21 cellular contexts compared by ENCODE assay signal in genomic region chr9:6692891-6693361, GRCh38. TPM values are rescaled to one million over a fixed set of nuclear protein-coding genes. Genes with fewer than 3 reads are reported as not detected.
DNase-seq lines count a peak whose midpoint lies in the region; ATAC-seq, FAIRE-seq and TF ChIP-seq lines count a peak whose summit lies in the region.
"Had no signal": no experiment of that assay in that cellular context is flagged by ENCODE, and none has a peak within 500 bp of the region (broad histone marks: within the 10 kb centered on the region; RNA-seq: fewer than 3 reads in every experiment).

No MANE protein-coding gene starts in this region.

- H3K27ac ChIP-seq in GM12878 (ENCODE audit: control insufficient read depth, insufficient read depth): peak overlapping the region; percentile 53
- H3K27ac ChIP-seq: ovary, transverse colon had no signal

- H3K4me1 Mint-ChIP-seq in naive B cell: peaks cover 35 to 74% (median 62%) of the 10 kb centered on the region in 3 donors
- H3K4me1 Mint-ChIP-seq in mesothelial cell of epicardium: no peaks in the 10 kb centered on the region

- no peaks in the 10 kb centered on the region for H3K36me3 Mint-ChIP-seq in naive B cell
- H3K36me3 Mint-ChIP-seq in mesothelial cell of epicardium: no peaks in the 10 kb centered on the region
- H3K36me3 Mint-ChIP-seq: activated naive CD4-positive, alpha-beta T cell treated with anti-CD3 and anti-CD28 coated beads, Interleukin-2, amount 50 U/mL, for 72 hours had no signal

- peak overlapping the region; percentile 34; the same call in 1 of the 2 replicates for H2AFZ ChIP-seq in GM12878 (ENCODE audit: control insufficient read depth, low read depth, low read length)

- RAD21 ChIA-PET in GM12878 (lab: Charles Lee; ENCODE audit: unreplicated experiment): interaction anchor here (0.7 to 2.5 kb wide), 5 partner anchors 11 to 71 kb away, joined by 3 to 18 read pairs (median 5); no protein-coding TSS in a partner anchor

- H3K27me3 ChIP-seq in GM12878 (replicated peaks in 1 of 2; ENCODE audit: control insufficient read depth in 2 of 2, insufficient read depth in 2 of 2, low read length in 1 of 2): no peaks in the 10 kb centered on the region
- H3K27me3 ChIP-seq: ovary, transverse colon had no signal

- H3K27me3 Mint-ChIP-seq in naive B cell: no peaks in the 10 kb centered on the region
- no peaks in the 10 kb centered on the region for H3K27me3 Mint-ChIP-seq in mesothelial cell of epicardium (ENCODE audit: low read depth)
- H3K27me3 Mint-ChIP-seq: naive thymus-derived CD8-positive, alpha-beta T cell had no signal

- H3K4me2 ChIP-seq in GM12878 (ENCODE audit: control insufficient read depth, insufficient read depth): peak overlapping the region; percentile 59

- WGBS in GM12878 (ENCODE audit: insufficient coverage, insufficient replicate concordance, low lambda C conversion rate, missing lambda C conversion rate): 43% methylated on average over 9 of the region's 9 CpGs

- H3K27ac Mint-ChIP-seq in naive B cell: peak overlapping the region; percentile 92 to 98 (median 94)
- H3K27ac Mint-ChIP-seq in mesothelial cell of epicardium: no peak overlapping the region
- H3K27ac Mint-ChIP-seq: activated naive CD4-positive, alpha-beta T cell treated with anti-CD3 and anti-CD28 coated beads, Interleukin-2, amount 50 U/mL, for 72 hours; T-helper 1 cell treated with Interleukin-12 subunit alpha and Interleukin-12 subunit beta and Interleukin-4 antibody, amounts not matched to agents 30 μg/mL and 1 μg/mL, for 36 hours had no signal

- in situ Hi-C loops in GM12878 (cut with MboI): no loop called here

- no peak for DNase-seq in GM18507 (ENCODE audit: extremely low spot score, insufficient read length, low read depth)
- DNase-seq in GM12878 (ENCODE audit: low read depth, low spot score): no peak
- no peak for DNase-seq in naive B cell
- DNase-seq in SHP77 (lab: John Stamatoyannopoulos, UW): no peak
- no peak for DNase-seq in foreskin melanocyte
- no peak for DNase-seq in OCI-M1 (lab: John Stamatoyannopoulos, UW)
- no peak for DNase-seq in mesothelial cell of epicardium (ENCODE audit: low spot score in 2 of 2, unreplicated experiment in 2 of 2)
- DNase-seq: Caco-2; GDM1; naive thymus-derived CD8-positive, alpha-beta T cell; NCI-H1436; NCI-H526 treated with DMSO at 0.1 percent for 48 hours; ovary; stimulated activated naive CD8-positive, alpha-beta T cell treated with anti-CD3 and anti-CD28 coated beads, Interleukin-15, Interleukin-2, amounts not matched to agents 100 U/mL and 50 U/mL, for 24 hours; transverse colon had no signal

- peaks cover 1% of the 10 kb centered on the region for H3K79me2 ChIP-seq in GM12878 (ENCODE audit: control insufficient read depth, insufficient read depth, low read length)

- no peak for TF ChIP-seq RAD21 in GM12878 (IDR thresholded peaks at IDR 0.05; ENCODE audit: insufficient read depth, low read depth, low read length)

- no peak for TF ChIP-seq EP300 in GM12878 (IDR thresholded peaks at IDR 0.05; ENCODE audit: borderline replicate concordance in 1 of 2, control insufficient read depth in 1 of 2, low read depth in 2 of 2, low read length in 2 of 2)

- H3K9me3 ChIP-seq in GM12878 (replicated peaks; ENCODE audit: control insufficient read depth, insufficient read depth, low read length): no peaks in the 10 kb centered on the region
- H3K9me3 ChIP-seq: Caco-2, ovary, transverse colon had no signal

- H3K9me3 Mint-ChIP-seq in naive B cell (peaks cover 0 to 5% (median 0%) of the 10 kb centered on the region in 7 donors), mesothelial cell of epicardium (no peaks in the 10 kb centered on the region)
- H3K9me3 Mint-ChIP-seq: activated naive CD4-positive, alpha-beta T cell treated with anti-CD3 and anti-CD28 coated beads, Interleukin-2, amount 50 U/mL, for 72 hours; naive thymus-derived CD8-positive, alpha-beta T cell; T-helper 1 cell treated with Interleukin-12 subunit alpha and Interleukin-12 subunit beta and Interleukin-4 antibody, amounts not matched to agents 30 μg/mL and 1 μg/mL, for 36 hours had no signal

- no peak overlapping the region; the same call in 1 of the 2 replicates for H3K4me3 ChIP-seq in GM12878
- H3K4me3 ChIP-seq: ovary, transverse colon had no signal

- peak overlapping the region; percentile 60 to 93 (median 82) for H3K4me3 Mint-ChIP-seq in naive B cell
- H3K4me3 Mint-ChIP-seq in mesothelial cell of epicardium: no peak overlapping the region
- H3K4me3 Mint-ChIP-seq: T-helper 1 cell treated with Interleukin-12 subunit alpha and Interleukin-12 subunit beta and Interleukin-4 antibody, amounts not matched to agents 30 μg/mL and 1 μg/mL, for 36 hours had no signal

- TF ChIP-seq POLR2A in GM12878 (IDR thresholded peaks at IDR 0.05; ENCODE audit: low read depth, low read length): no peak

- CTCF ChIA-PET in GM12878 (lab: Yijun Ruan, JAX): interaction anchor here (0.8 to 1.5 kb wide), 5 partner anchors 10 to 108 kb away, joined by 3 to 5 read pairs (median 5); no protein-coding TSS in a partner anchor

- no TSS peak for BruUV-seq in GM12878 (replicated peaks; lab: Mats Ljungman, UMichigan)

- 0 out of 4 replicates have a peak, but pooled peaks cover 0 to 4% of the 10 kb centered on the region in 2 experiments for H3K36me3 ChIP-seq in GM12878 (ENCODE audit: control insufficient read depth in 2 of 2, insufficient read depth in 2 of 2, low read length in 1 of 2)
- H3K36me3 ChIP-seq: ovary, transverse colon had no signal

- H4K20me1 ChIP-seq in GM12878 (ENCODE audit: control insufficient read depth, insufficient read depth): no peaks in the 10 kb centered on the region

- 0 out of 2 replicates have a peak overlapping the region, but pooled peaks have one; percentile 10 for H3K9ac ChIP-seq in GM12878 (ENCODE audit: control insufficient read depth, insufficient read depth, low read length)

- peaks cover 33% of the 10 kb centered on the region for H3K4me1 ChIP-seq in GM12878 (ENCODE audit: control insufficient read depth, insufficient read depth, low read length)
- H3K4me1 ChIP-seq: Caco-2 had no signal

- SMC1A ChIA-PET in GM12878 (lab: Charles Lee; ENCODE audit: uncharacterized antibody, unreplicated experiment): interaction anchor here (0.6 to 1.6 kb wide), 11 partner anchors 8 to 225 kb away, joined by 3 to 8 read pairs (median 4); partner anchors contain the start of gene KDM4C

- FAIRE-seq in GM18507 (lab: Jason Lieb, UNC) (peak; percentile 47), GM12878 (lab: Jason Lieb, UNC) (no peak)
- FAIRE-seq: colon, HTR-8/SVneo, keratinocyte had no signal

- POLR2A ChIA-PET in GM12878 (lab: Charles Lee): interaction anchor here (0.9 to 4.1 kb wide), 6 partner anchors 11 to 24 kb away, joined by 3 to 43 read pairs (median 8); no protein-coding TSS in a partner anchor

- intact Hi-C loops in GM12878 (cut with micrococcal nuclease; ENCODE audit: unreplicated experiment): no loop called here

- ATAC-seq in HG03460 (IDR thresholded peaks at IDR 0.05; ENCODE audit: unreplicated experiment): peak; percentile 36
- ATAC-seq in GM12878: no peak
- ATAC-seq in naive B cell (ENCODE audit: low read depth in 2 of 2): peak in 1 of 2 donors; percentile 18
- ATAC-seq: activated naive CD4-positive, alpha-beta T cell treated with anti-CD3 and anti-CD28 coated beads, Interleukin-2, amount 50 U/mL, for 72 hours; naive thymus-derived CD8-positive, alpha-beta T cell; stimulated activated naive CD8-positive, alpha-beta T cell treated with anti-CD3 and anti-CD28 coated beads, Interleukin-15, Interleukin-2, amounts not matched to agents 100 U/mL and 50 U/mL, for 24 hours had no signal

- TF ChIP-seq CTCF in GM12878 (IDR thresholded peaks at IDR 0.05 in 2 of 3, conservative IDR thresholded peaks at IDR 0.05 in 1 of 3; ENCODE audit: control insufficient read depth in 2 of 3, extremely low read depth in 1 of 3, insufficient read depth in 1 of 3, low read depth in 3 of 3, low read length in 3 of 3): no peak
- no peak for TF ChIP-seq CTCF in mesothelial cell of epicardium (IDR thresholded peaks at IDR 0.05; ENCODE audit: unreplicated experiment)

TF ChIP-seq in GM12878, 131 proteins besides CTCF, POLR2A, EP300 and RAD21 (continues in another document):
- no peak for TF ChIP-seq EGR1 (IDR thresholded peaks at IDR 0.05; ENCODE audit: borderline replicate concordance in 1 of 2, low read depth in 2 of 2, low read length in 2 of 2)
- no peak for TF ChIP-seq PAX8 (IDR thresholded peaks at IDR 0.05)
- no peak for TF ChIP-seq SREBF1 (IDR thresholded peaks at IDR 0.05; ENCODE audit: low read length)
- TF ChIP-seq HDAC6 (IDR thresholded peaks at IDR 0.05; ENCODE audit: unreplicated experiment): no peak
- peak; percentile 51; the same call in 1 of the 2 replicates for TF ChIP-seq ZBED1 (IDR thresholded peaks at IDR 0.05; ENCODE audit: borderline replicate concordance)
- no peak for TF ChIP-seq TBL1XR1 (IDR thresholded peaks at IDR 0.05; ENCODE audit: low read depth, low read length)
- no peak for TF ChIP-seq SUPT20H (IDR thresholded peaks at IDR 0.05; ENCODE audit: borderline replicate concordance, control insufficient read depth, low read depth, low read length)
- TF ChIP-seq SIN3A (IDR thresholded peaks at IDR 0.05; ENCODE audit: low read depth, low read length): no peak
- TF ChIP-seq JUNB (IDR thresholded peaks at IDR 0.05): 0 out of 2 replicates have a peak, but pooled peaks have one; percentile 12
- no peak for TF ChIP-seq ETV6 (conservative IDR thresholded peaks at IDR 0.05 in 1 of 2, IDR thresholded peaks at IDR 0.05 in 1 of 2; ENCODE audit: borderline replicate concordance in 1 of 2, low read depth in 1 of 2)

RNA-seq across cellular contexts. Expression of gene GLDC, which starts 47.4 kb away (rescaled TPM):
- 105 and 125 TPM in 2 replicates for total RNA-seq in GM12878 (2013; cell fraction: nucleolus; rRNA removed)
- 124 and 125 TPM in 2 replicates for total RNA-seq in GM12878 (2014; rRNA removed)
- 97.0 and 101 TPM in 2 replicates for total RNA-seq in GM12878 (2014; rRNA removed; fragmentation: Illumina TruSeq; extraction: Trizol)
- 117 and 119 TPM in 2 replicates for total RNA-seq in GM12878 (2021)
- 49.3 TPM for polyA plus RNA-seq in GM12878 (2011; ENCODE audit: low read depth)
- polyA plus RNA-seq in GM12878 (2011; rRNA removed): 165 and 166 TPM in 2 replicates
- polyA plus RNA-seq in GM12878 (2011; cell fraction: cytosol; rRNA removed): 96.2 and 109 TPM in 2 replicates
- 487 and 685 TPM in 2 replicates for polyA plus RNA-seq in GM12878 (2011; cell fraction: nucleus; rRNA removed)
- polyA plus RNA-seq in GM12878 (2012): 38.4 and 38.7 TPM in 2 replicates
- polyA plus RNA-seq in GM12878 (2014; fragmentation: Illumina TruSeq; extraction: Trizol): 150 and 156 TPM in 2 replicates
- 100 to 1,000 TPM in 1 of 2 experiments, 10 to 100 TPM in 1; 88.2 to 112 TPM for polyA plus RNA-seq in GM12878 (2014; fragmentation: Nextera tagmentation; extraction: Ambion mirVana)
- polyA plus RNA-seq in GM12878 (2014; rRNA removed): 128 and 129 TPM in 2 replicates
- 100 to 1,000 TPM in 1 of 2 experiments, 10 to 100 TPM in 1; 33.1 to 101 TPM for polyA plus RNA-seq in GM12878 (2016; fragmentation: Nextera tagmentation; extraction: Ambion mirVana)
- 232 and 238 TPM in 2 replicates for polyA minus RNA-seq in GM12878 (2011; rRNA and poly(A)+ RNA removed)
- 48.2 and 51.0 TPM in 2 replicates for polyA minus RNA-seq in GM12878 (2011; cell fraction: cytosol; rRNA and poly(A)+ RNA removed)
- 170 and 175 TPM in 2 replicates for polyA minus RNA-seq in GM12878 (2011; cell fraction: nucleus; rRNA and poly(A)+ RNA removed)
- 1 to 10 TPM in 2 of 6 donors, under 1 TPM in 2, not detected in 2; 0.23 to 2.2 (median 1.2) TPM for polyA plus RNA-seq in naive B cell (ENCODE audit: low read depth in 6 of 6)
- 1.0 to 2.0 TPM (median 1.5 TPM) in 3 replicates for total RNA-seq in mesothelial cell of epicardium
- total RNA-seq: naive thymus-derived CD8-positive, alpha-beta T cell had no signal

Comparison
In these comparisons a context has a peak if more than half of its experiments do, and no peak if none do; other contexts are left out.
1. RNA of gene GLDC, which starts 47.4 kb away (total RNA-seq): 97.0 to 125 TPM in GM12878; 1.0 to 2.0 TPM in mesothelial cell of epicardium; every median in the first group is over 10 times any median in the second.